In the genomic region with DNA sequence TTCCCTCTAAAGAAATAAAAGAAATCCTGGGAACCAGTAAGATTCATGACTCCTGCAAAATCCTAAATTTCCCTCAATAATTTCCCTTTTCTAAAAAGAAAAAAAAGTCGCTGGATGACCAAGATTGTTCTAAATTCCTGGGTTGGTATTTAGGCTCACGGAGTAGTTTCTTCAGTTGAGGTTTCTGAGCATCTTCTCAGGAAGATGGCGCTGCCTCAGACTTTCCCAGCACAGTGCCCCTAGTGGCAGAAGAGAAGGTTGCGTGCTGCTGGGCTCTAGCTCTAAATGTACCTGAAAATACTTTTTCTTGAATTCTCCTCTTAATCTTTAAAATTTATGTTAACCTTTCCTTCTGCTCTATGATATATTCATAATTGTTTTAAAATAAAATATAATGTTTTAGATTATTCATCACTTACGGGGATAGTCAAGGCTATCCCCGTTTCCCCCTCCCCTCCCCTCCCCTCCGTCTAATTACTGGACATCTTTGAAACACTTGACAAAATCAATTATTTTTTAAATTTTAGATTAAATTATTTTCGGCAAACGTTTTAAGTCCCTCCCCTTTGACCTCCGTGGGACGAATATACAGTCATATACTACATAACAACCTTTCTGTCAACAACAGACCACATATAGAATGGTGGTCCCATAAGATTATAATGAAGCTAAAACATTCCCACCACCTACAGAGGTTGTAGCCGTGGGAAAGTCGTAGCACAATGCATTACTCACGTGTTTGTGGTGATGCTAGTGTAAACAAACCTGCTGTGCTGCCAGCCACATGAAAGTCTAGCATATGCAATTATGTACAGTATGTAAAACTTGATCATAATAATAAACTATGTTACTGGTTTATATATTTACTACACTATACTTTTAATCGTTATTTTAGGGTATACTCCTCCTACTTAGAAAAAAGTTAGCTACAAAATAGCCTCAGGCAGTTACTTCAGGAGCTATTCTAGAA, we compare ENCODE assay signal across 8 cellular contexts. TPM values are rescaled to one million over a fixed set of nuclear protein-coding genes. Genes with fewer than 3 reads are reported as not detected.
DNase-seq lines count a peak whose midpoint lies in the region; ATAC-seq, FAIRE-seq and TF ChIP-seq lines count a peak whose summit lies in the region.

No MANE protein-coding gene starts in this region.

- ATAC-seq in HG03342 (IDR thresholded peaks at IDR 0.05; ENCODE audit: unreplicated experiment), result peak; percentile 36
- peak; percentile 88 for ATAC-seq in T-helper 17 cell
- no peak for ATAC-seq in HG03108 (IDR thresholded peaks at IDR 0.05; ENCODE audit: unreplicated experiment)

- TF ChIP-seq CTCF in GM10266 (IDR thresholded peaks at IDR 0.05; ENCODE audit: control insufficient read depth, insufficient read depth, low read depth, missing control alignments), result peak; percentile 79

- no peaks in the 10 kb centered on the region for H3K36me3 Mint-ChIP-seq in T-helper 17 cell (ENCODE audit: low read depth)

- FAIRE-seq in frontal cortex (lab: Jason Lieb, UNC), result no peak

- no peaks in the 10 kb centered on the region for H3K27me3 Mint-ChIP-seq in T-helper 17 cell

- no peak overlapping the region for H3K27ac Mint-ChIP-seq in T-helper 17 cell

- H3K4me1 Mint-ChIP-seq in T-helper 17 cell, result peaks cover 3% of the 10 kb centered on the region

- no peaks in the 10 kb centered on the region for H3K9me3 ChIP-seq in T-helper 17 cell (ENCODE audit: control insufficient read depth, low read length, poor library complexity, severe bottlenecking)

- peak; percentile 53 for DNase-seq in GM10266 (ENCODE audit: extremely low spot score)
- peak; percentile 17 to 52 (median 25) for DNase-seq in T-helper 17 cell
- DNase-seq in amniotic epithelial cell (ENCODE audit: low read depth), result peak; percentile 50
- peak; percentile 51 for DNase-seq in left kidney (ENCODE audit: low read depth, low spot score)
- DNase-seq in stimulated activated CD8-positive, alpha-beta memory T cell treated with anti-CD3 and anti-CD28 coated beads, Interleukin-15, amount 100 ng/mL, for 4 hours (ENCODE audit: low read depth in 2 of 2), result peak; percentile 6 to 27
- no peak for DNase-seq in frontal cortex (ENCODE audit: low spot score in 2 of 2)

- no peak overlapping the region for H3K4me3 Mint-ChIP-seq in T-helper 17 cell

RNA-seq across cellular contexts. Expression of gene GATB, which starts 41.0 kb away (rescaled TPM):
- total RNA-seq in T-helper 17 cell (1 to 10 TPM; 7.5 to 8.3 TPM), frontal cortex (20.8 TPM)

Comparison
In these comparisons a context has a peak if more than half of its experiments do, and no peak if none do; other contexts are left out.
1. DNase-seq: peak in GM10266 (single experiment), T-helper 17 cell (3 of 3), amniotic epithelial cell (single experiment), left kidney (single experiment) and stimulated activated CD8-positive, alpha-beta memory T cell treated with anti-CD3 and anti-CD28 coated beads, Interleukin-15, amount 100 ng/mL, for 4 hours (2 of 2); none in frontal cortex (0 of 2).